Comparison of ENCODE assay signal across 15 cellular contexts in genomic region chr3:163476179-163476578, GRCh38.
DNase-seq lines count a peak whose midpoint lies in the region; ATAC-seq and TF ChIP-seq lines count a peak whose summit lies in the region.
"Had no signal": no experiment of that assay in that cellular context is flagged by ENCODE, and none has a peak within 500 bp of the region (broad histone marks: within the 10 kb centered on the region; RNA-seq: fewer than 3 reads in every experiment).

No MANE protein-coding gene starts in this region.

- peak; percentile 60 for TF ChIP-seq RAD21 in neural cell (conservative IDR thresholded peaks at IDR 0.05)

- H3K4me1 Mint-ChIP-seq in natural killer cell treated with Interleukin-12 subunit alpha and Interleukin-12 subunit beta and Interleukin-15 and Interleukin-18, amount 100 ng/mL, for 72 hours (ENCODE audit: low read depth in 2 of 2), result no peaks in the 10 kb centered on the region
- H3K4me1 Mint-ChIP-seq in glutamatergic neuron (ENCODE audit: low read depth, unreplicated experiment), result no peaks in the 10 kb centered on the region
- H3K4me1 Mint-ChIP-seq: activated B cell treated with CpG ODN at 0.5 μM for 24 hours; naive thymus-derived CD8-positive, alpha-beta T cell; stimulated activated memory B cell treated with anti-CD40 and anti-IgM and Interleukin-4, amounts not matched to agents 10 μg/mL and 1 μg/mL and 100 μg/mL, for 72 hours had no signal

- H4K20me1 ChIP-seq in neural cell (ENCODE audit: insufficient read depth), result no peaks in the 10 kb centered on the region

- no peaks in the 10 kb centered on the region for H3K27me3 ChIP-seq in neural cell (ENCODE audit: insufficient read depth, low read depth, low read length)
- H3K27me3 ChIP-seq: esophagus squamous epithelium had no signal

- no peaks in the 10 kb centered on the region for H3K9me3 ChIP-seq in neural cell (ENCODE audit: low read length)
- H3K9me3 ChIP-seq: esophagus squamous epithelium had no signal

- no peak overlapping the region for H3K4me2 ChIP-seq in neural cell (ENCODE audit: low read length)

- peaks cover 4% of the 10 kb centered on the region for H3K9me3 Mint-ChIP-seq in natural killer cell treated with Interleukin-12 subunit alpha and Interleukin-12 subunit beta and Interleukin-15 and Interleukin-18, amount 100 ng/mL, for 72 hours
- H3K9me3 Mint-ChIP-seq in glutamatergic neuron (ENCODE audit: unreplicated experiment), result no peaks in the 10 kb centered on the region

- H3K9ac ChIP-seq in neural cell (ENCODE audit: low read length), result no peak overlapping the region

- no peak for ATAC-seq in natural killer cell treated with Interleukin-12 subunit alpha and Interleukin-12 subunit beta and Interleukin-15 and Interleukin-18, amount 100 ng/mL, for 72 hours
- ATAC-seq: naive thymus-derived CD8-positive, alpha-beta T cell; stimulated activated memory B cell treated with anti-CD40 and anti-IgM and Interleukin-4, amounts not matched to agents 10 μg/mL and 1 μg/mL and 100 μg/mL, for 72 hours had no signal

- CTCF ChIA-PET in RWPE1 (lab: Yijun Ruan, JAX), result interaction anchor here (0.6 kb wide), 1 partner anchor 941 kb away, joined by 3 read pairs; no protein-coding TSS in a partner anchor

- H3K9me2 ChIP-seq in neural cell (ENCODE audit: insufficient read depth, low read length), result no peaks in the 10 kb centered on the region

- TF ChIP-seq EP300 in neural cell (conservative IDR thresholded peaks at IDR 0.05; ENCODE audit: poor library complexity, severe bottlenecking), result no peak

- DNase-seq in NCI-H2029 (lab: John Stamatoyannopoulos, UW), result peak; percentile 30
- no peak for DNase-seq in NCI-H2029 treated with DMSO at 0.1 percent for 48 hours (lab: John Stamatoyannopoulos, UW)
- peak; percentile 8 for DNase-seq in NB4 (ENCODE audit: low read depth)
- peak; percentile 7 for DNase-seq in RWPE1 (ENCODE audit: low spot score)
- DNase-seq in natural killer cell treated with Interleukin-12 subunit alpha and Interleukin-12 subunit beta and Interleukin-15 and Interleukin-18, amount 100 ng/mL, for 72 hours (ENCODE audit: low spot score), result no peak
- DNase-seq in glutamatergic neuron, result no peak
- no peak for DNase-seq in globus pallidus (ENCODE audit: low spot score)
- DNase-seq: activated B cell treated with CpG ODN at 0.5 μM for 24 hours; central memory CD4-positive, alpha-beta T cell; esophagus squamous epithelium; naive thymus-derived CD8-positive, alpha-beta T cell; stimulated activated CD4-positive, alpha-beta T cell treated with anti-CD3 and anti-CD28 coated beads, Interleukin-15, amount 100 ng/mL, for 24 hours had no signal

- H2AFZ ChIP-seq in neural cell (ENCODE audit: low read depth, low read length), result no peak overlapping the region

- no peaks in the 10 kb centered on the region for H3K36me3 ChIP-seq in neural cell (ENCODE audit: insufficient read depth, low read length)
- H3K36me3 ChIP-seq: esophagus squamous epithelium had no signal

- no peak for TF ChIP-seq POLR2A in NB4 (IDR thresholded peaks at IDR 0.05; ENCODE audit: extremely low read depth, insufficient read length)

- TF ChIP-seq CTCF in NB4 (IDR thresholded peaks at IDR 0.05; ENCODE audit: low read depth, low read length), result no peak
- peak; percentile 60 for TF ChIP-seq CTCF in RWPE1 (conservative IDR thresholded peaks at IDR 0.05; ENCODE audit: low read depth)
- peak; percentile 55 for TF ChIP-seq CTCF in neural cell (IDR thresholded peaks at IDR 0.05; ENCODE audit: poor library complexity, severe bottlenecking)
- no peak for TF ChIP-seq CTCF in glutamatergic neuron (IDR thresholded peaks at IDR 0.05; ENCODE audit: partially characterized antibody, unreplicated experiment)

- peaks cover 7% of the 10 kb centered on the region for H3K36me3 Mint-ChIP-seq in natural killer cell treated with Interleukin-12 subunit alpha and Interleukin-12 subunit beta and Interleukin-15 and Interleukin-18, amount 100 ng/mL, for 72 hours
- peaks cover 8% of the 10 kb centered on the region for H3K36me3 Mint-ChIP-seq in glutamatergic neuron (ENCODE audit: unreplicated experiment)
- H3K36me3 Mint-ChIP-seq: naive thymus-derived CD8-positive, alpha-beta T cell; stimulated activated memory B cell treated with anti-CD40 and anti-IgM and Interleukin-4, amounts not matched to agents 10 μg/mL and 1 μg/mL and 100 μg/mL, for 72 hours had no signal

- no peaks in the 10 kb centered on the region for H3K79me2 ChIP-seq in neural cell (replicated peaks; ENCODE audit: insufficient read depth, low read length)

- no peak overlapping the region for H3K27ac Mint-ChIP-seq in natural killer cell treated with Interleukin-12 subunit alpha and Interleukin-12 subunit beta and Interleukin-15 and Interleukin-18, amount 100 ng/mL, for 72 hours
- no peak overlapping the region for H3K27ac Mint-ChIP-seq in glutamatergic neuron (ENCODE audit: unreplicated experiment)
- H3K27ac Mint-ChIP-seq: activated B cell treated with CpG ODN at 0.5 μM for 24 hours; activated T-helper 1 cell treated with anti-CD3 and anti-CD28 coated beads, Interleukin-12 subunit alpha, Interleukin-12 subunit beta, Interleukin-2, Interleukin-4 antibody, amounts not matched to agents 30 ng/mL and 10 ng/mL and 1 ng/mL, durations not matched to agents 14 hours and 24 hours and 36 hours; naive thymus-derived CD8-positive, alpha-beta T cell; stimulated activated memory B cell treated with anti-CD40 and anti-IgM and Interleukin-4, amounts not matched to agents 10 μg/mL and 1 μg/mL and 100 μg/mL, for 72 hours had no signal

- H3K27ac ChIP-seq in RWPE1 (no peak overlapping the region), neural cell (ENCODE audit: low read length) (no peak overlapping the region)
- H3K27ac ChIP-seq: esophagus squamous epithelium had no signal

- POLR2A ChIA-PET in RWPE1 (lab: Yijun Ruan, JAX; ENCODE audit: low non-redundant PET), result no interaction called here

- H3K4me3 ChIP-seq in NB4 (ENCODE audit: low read depth, low read length) (no peak overlapping the region), neural cell (ENCODE audit: low read length) (no peak overlapping the region)
- H3K4me3 ChIP-seq: esophagus squamous epithelium had no signal

- no peaks in the 10 kb centered on the region for H3F3A ChIP-seq in neural cell (ENCODE audit: insufficient read depth, low read length, poor library complexity, severe bottlenecking)

- no peaks in the 10 kb centered on the region for H3K27me3 Mint-ChIP-seq in natural killer cell treated with Interleukin-12 subunit alpha and Interleukin-12 subunit beta and Interleukin-15 and Interleukin-18, amount 100 ng/mL, for 72 hours
- H3K27me3 Mint-ChIP-seq in glutamatergic neuron (ENCODE audit: unreplicated experiment), result no peaks in the 10 kb centered on the region
- H3K27me3 Mint-ChIP-seq: activated B cell treated with CpG ODN at 0.5 μM for 24 hours; naive thymus-derived CD8-positive, alpha-beta T cell; stimulated activated memory B cell treated with anti-CD40 and anti-IgM and Interleukin-4, amounts not matched to agents 10 μg/mL and 1 μg/mL and 100 μg/mL, for 72 hours had no signal

- no peak overlapping the region for H3K4me3 Mint-ChIP-seq in natural killer cell treated with Interleukin-12 subunit alpha and Interleukin-12 subunit beta and Interleukin-15 and Interleukin-18, amount 100 ng/mL, for 72 hours
- no peak overlapping the region for H3K4me3 Mint-ChIP-seq in glutamatergic neuron (ENCODE audit: unreplicated experiment)
- H3K4me3 Mint-ChIP-seq: activated B cell treated with CpG ODN at 0.5 μM for 24 hours; activated T-helper 1 cell treated with anti-CD3 and anti-CD28 coated beads, Interleukin-12 subunit alpha, Interleukin-12 subunit beta, Interleukin-2, Interleukin-4 antibody, amounts not matched to agents 30 ng/mL and 10 ng/mL and 1 ng/mL, durations not matched to agents 14 hours and 24 hours and 36 hours; naive thymus-derived CD8-positive, alpha-beta T cell; stimulated activated memory B cell treated with anti-CD40 and anti-IgM and Interleukin-4, amounts not matched to agents 10 μg/mL and 1 μg/mL and 100 μg/mL, for 72 hours had no signal

TF ChIP-seq in neural cell, 6 proteins besides CTCF, POLR2A, EP300 and RAD21:
- TF ChIP-seq POLR2AphosphoS5 (IDR thresholded peaks at IDR 0.05) (no peak), SMC3 (conservative IDR thresholded peaks at IDR 0.05; ENCODE audit: poor library complexity) (peak; percentile 55), EZH2 (IDR thresholded peaks at IDR 0.05; ENCODE audit: borderline replicate concordance, insufficient read depth, low read length, poor library complexity, severe bottlenecking) (no peak)

Comparison
In these comparisons a context has a peak if more than half of its experiments do, and no peak if none do; other contexts are left out.
1. DNase-seq: peak in NCI-H2029 (single experiment), NB4 (single experiment) and RWPE1 (single experiment); none in NCI-H2029 treated with DMSO at 0.1 percent for 48 hours (single experiment), natural killer cell treated with Interleukin-12 subunit alpha and Interleukin-12 subunit beta and Interleukin-15 and Interleukin-18, amount 100 ng/mL, for 72 hours (single experiment), glutamatergic neuron (single experiment) and globus pallidus (single experiment).
2. CTCF ChIP-seq: peak in RWPE1 (single experiment) and neural cell (single experiment); none in NB4 (single experiment) and glutamatergic neuron (single experiment).